In genomic region chr1:219415915-219416314, GRCh38 we compare ENCODE assay signal across 2 cellular contexts.
"Had no signal": no experiment of that assay in that cellular context is flagged by ENCODE, and none has a peak within 500 bp of the region (broad histone marks: within the 10 kb centered on the region; RNA-seq: fewer than 3 reads in every experiment).

No MANE protein-coding gene starts in this region.

- H3K27ac ChIP-seq: HL-60 had no signal

- FAIRE-seq: HTR-8/SVneo had no signal
